Comparison of ENCODE assay signal across 13 cellular contexts in the genomic region with DNA sequence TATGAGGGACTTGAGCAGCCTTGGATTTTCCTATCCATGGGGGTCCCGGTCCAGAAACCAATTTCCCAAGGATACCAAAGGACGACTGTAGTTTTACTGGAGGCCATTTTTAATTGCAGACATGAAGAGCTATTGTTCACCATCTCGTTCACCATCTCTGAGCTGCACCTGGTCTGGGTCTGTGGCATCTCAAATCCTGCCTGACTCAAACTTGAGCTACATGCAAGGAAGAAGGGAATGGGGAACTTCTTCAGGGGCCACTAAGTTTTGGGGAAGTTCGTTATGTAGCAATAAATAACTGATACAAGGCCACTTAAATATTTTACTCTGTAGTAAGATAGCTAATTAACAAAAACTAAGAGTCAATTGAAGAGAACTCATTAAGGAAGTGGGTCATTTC. TPM values are rescaled to one million over a fixed set of nuclear protein-coding genes. Genes with fewer than 3 reads are reported as not detected.
A peak's percentile ranks its signal among the peaks of the same experiment; 100 is the strongest.
DNase-seq lines count a peak whose midpoint lies in the region; ATAC-seq and TF ChIP-seq lines count a peak whose summit lies in the region.
"Had no signal": no experiment of that assay in that cellular context is flagged by ENCODE, and none has a peak within 500 bp of the region (broad histone marks: within the 10 kb centered on the region; RNA-seq: fewer than 3 reads in every experiment).

No MANE protein-coding gene starts in this region.

- no peaks in the 10 kb centered on the region for H3K27me3 Mint-ChIP-seq in activated naive CD8-positive, alpha-beta T cell
- H3K27me3 Mint-ChIP-seq in activated naive CD8-positive, alpha-beta T cell treated with anti-CD3 and anti-CD28 coated beads, Interleukin-2, amount 50 U/mL, for 24 hours = no peaks in the 10 kb centered on the region
- peaks cover 41% of the 10 kb centered on the region for H3K27me3 Mint-ChIP-seq in brain
- H3K27me3 Mint-ChIP-seq in activated CD4-positive, alpha-beta memory T cell treated with anti-CD3 and anti-CD28 coated beads, Interleukin-2, amount 10 ng/mL, durations not matched to agents 7 days and 5 days = peaks cover 1% of the 10 kb centered on the region
- H3K27me3 Mint-ChIP-seq: activated T-cell treated with anti-CD3 and anti-CD28 coated beads, Interleukin-2, amount 50 U/mL, for 24 hours had no signal

- POLR2A ChIA-PET in activated CD4-positive, alpha-beta memory T cell treated with anti-CD3 and anti-CD28 coated beads, Interleukin-2, amount 10 ng/mL, durations not matched to agents 7 days and 5 days (lab: Charles Lee) = interaction anchor here (0.8 to 1.8 kb wide), 7 partner anchors 9 to 82 kb away, joined by 3 to 12 read pairs (median 7); a partner anchor contains a TSS

- no peaks in the 10 kb centered on the region for H3K27me3 ChIP-seq in right cardiac atrium (ENCODE audit: control insufficient read depth, insufficient read depth)
- H3K27me3 ChIP-seq: ascending aorta, upper lobe of left lung had no signal

- no peak for DNase-seq in activated naive CD8-positive, alpha-beta T cell treated with anti-CD3 and anti-CD28 coated beads, Interleukin-2, amount 50 U/mL, for 24 hours
- DNase-seq in NOMO-1 (lab: John Stamatoyannopoulos, UW; ENCODE audit: unreplicated experiment in 2 of 2) (peak; percentile 42 to 84), caudate nucleus (lab: John Stamatoyannopoulos, UW) (no peak), right cardiac atrium (no peak)
- no peak for DNase-seq in activated CD4-positive, alpha-beta memory T cell treated with anti-CD3 and anti-CD28 coated beads, Interleukin-2, amount 10 ng/mL, durations not matched to agents 7 days and 5 days
- DNase-seq: activated T-cell treated with anti-CD3 and anti-CD28 coated beads, Interleukin-2, amount 50 U/mL, for 24 hours; posterior cingulate gyrus; upper lobe of left lung had no signal

- H3K4me3 ChIP-seq in right cardiac atrium (ENCODE audit: low read length) = no peak overlapping the region
- H3K4me3 ChIP-seq: ascending aorta, SK-N-MC, upper lobe of left lung had no signal

- no peak overlapping the region for H3K27ac ChIP-seq in caudate nucleus (ENCODE audit: low read depth, low read length)
- H3K27ac ChIP-seq in right cardiac atrium (ENCODE audit: low read length) = no peak overlapping the region
- H3K27ac ChIP-seq: ascending aorta, SK-N-MC had no signal

- ATAC-seq in activated naive CD8-positive, alpha-beta T cell treated with anti-CD3 and anti-CD28 coated beads, Interleukin-2, amount 50 U/mL, for 24 hours = no peak
- ATAC-seq in right cardiac atrium = no peak
- no peak for ATAC-seq in HG02970 (IDR thresholded peaks at IDR 0.05; ENCODE audit: low FRiP score, unreplicated experiment)

- no peaks in the 10 kb centered on the region for H3K9me3 ChIP-seq in right cardiac atrium (ENCODE audit: control insufficient read depth, low read length)
- H3K9me3 ChIP-seq: ascending aorta, upper lobe of left lung had no signal

- peaks cover 34% of the 10 kb centered on the region for H3K4me1 Mint-ChIP-seq in activated naive CD8-positive, alpha-beta T cell (ENCODE audit: low read depth)
- peaks cover 23% of the 10 kb centered on the region for H3K4me1 Mint-ChIP-seq in activated naive CD8-positive, alpha-beta T cell treated with anti-CD3 and anti-CD28 coated beads, Interleukin-2, amount 50 U/mL, for 24 hours
- peaks cover 31% of the 10 kb centered on the region for H3K4me1 Mint-ChIP-seq in brain
- H3K4me1 Mint-ChIP-seq in activated CD4-positive, alpha-beta memory T cell treated with anti-CD3 and anti-CD28 coated beads, Interleukin-2, amount 10 ng/mL, durations not matched to agents 7 days and 5 days = peaks cover 19% of the 10 kb centered on the region

- CTCF ChIA-PET in activated CD4-positive, alpha-beta memory T cell treated with anti-CD3 and anti-CD28 coated beads, Interleukin-2, amount 10 ng/mL, durations not matched to agents 7 days and 5 days (lab: Charles Lee) = interaction anchor here (0.8 to 1.5 kb wide), 2 partner anchors 11 to 70 kb away, joined by 3 to 4 read pairs; no protein-coding TSS in a partner anchor

- peaks cover 3% of the 10 kb centered on the region for H3K4me1 ChIP-seq in right cardiac atrium (ENCODE audit: control insufficient read depth, insufficient read depth, low read length)

- no peak for TF ChIP-seq CTCF in brain (conservative IDR thresholded peaks at IDR 0.05)

- no peak overlapping the region for H3K27ac Mint-ChIP-seq in activated naive CD8-positive, alpha-beta T cell
- H3K27ac Mint-ChIP-seq in activated naive CD8-positive, alpha-beta T cell treated with anti-CD3 and anti-CD28 coated beads, Interleukin-2, amount 50 U/mL, for 24 hours = no peak overlapping the region
- H3K27ac Mint-ChIP-seq in brain = peak overlapping the region in 2 of 5 experiments; percentile 68 to 69
- no peak overlapping the region for H3K27ac Mint-ChIP-seq in activated CD4-positive, alpha-beta memory T cell treated with anti-CD3 and anti-CD28 coated beads, Interleukin-2, amount 10 ng/mL, durations not matched to agents 7 days and 5 days

- no peaks in the 10 kb centered on the region for H3K9me3 Mint-ChIP-seq in activated naive CD8-positive, alpha-beta T cell (ENCODE audit: low read depth)
- H3K9me3 Mint-ChIP-seq in activated naive CD8-positive, alpha-beta T cell treated with anti-CD3 and anti-CD28 coated beads, Interleukin-2, amount 50 U/mL, for 24 hours = no peaks in the 10 kb centered on the region
- H3K9me3 Mint-ChIP-seq in brain = peaks cover 0 to 6% (median 0%) of the 10 kb centered on the region in 5 experiments
- no peaks in the 10 kb centered on the region for H3K9me3 Mint-ChIP-seq in activated CD4-positive, alpha-beta memory T cell treated with anti-CD3 and anti-CD28 coated beads, Interleukin-2, amount 10 ng/mL, durations not matched to agents 7 days and 5 days
- H3K9me3 Mint-ChIP-seq: activated T-cell treated with anti-CD3 and anti-CD28 coated beads, Interleukin-2, amount 50 U/mL, for 24 hours had no signal

- no peaks in the 10 kb centered on the region for H3K36me3 Mint-ChIP-seq in activated naive CD8-positive, alpha-beta T cell
- H3K36me3 Mint-ChIP-seq in activated naive CD8-positive, alpha-beta T cell treated with anti-CD3 and anti-CD28 coated beads, Interleukin-2, amount 50 U/mL, for 24 hours (ENCODE audit: low read depth) = peaks cover 13% of the 10 kb centered on the region
- peaks cover 6% of the 10 kb centered on the region for H3K36me3 Mint-ChIP-seq in brain
- H3K36me3 Mint-ChIP-seq in activated CD4-positive, alpha-beta memory T cell treated with anti-CD3 and anti-CD28 coated beads, Interleukin-2, amount 10 ng/mL, durations not matched to agents 7 days and 5 days (ENCODE audit: low read depth) = peaks cover 24% of the 10 kb centered on the region

- intact Hi-C loops in right cardiac atrium (cut with DNase I) = loop anchor here in 1 of 4 donors (10.0 kb wide), 1 partner anchor 79 kb away; a partner anchor contains a TSS

- 69% methylated on average over 4 of the region's 4 CpGs for WGBS in right cardiac atrium

- H3K4me3 Mint-ChIP-seq in activated naive CD8-positive, alpha-beta T cell = peak overlapping the region; percentile 91
- H3K4me3 Mint-ChIP-seq in activated naive CD8-positive, alpha-beta T cell treated with anti-CD3 and anti-CD28 coated beads, Interleukin-2, amount 50 U/mL, for 24 hours = no peak overlapping the region
- peak overlapping the region; percentile 8 to 83 (median 61) for H3K4me3 Mint-ChIP-seq in brain
- no peak overlapping the region for H3K4me3 Mint-ChIP-seq in activated CD4-positive, alpha-beta memory T cell treated with anti-CD3 and anti-CD28 coated beads, Interleukin-2, amount 10 ng/mL, durations not matched to agents 7 days and 5 days

RNA-seq across cellular contexts. Expression of a gene that starts 2.1 kb away (rescaled TPM):
- 5.5 TPM for polyA plus RNA-seq in brain (ENCODE audit: insufficient read depth, low read depth, low replicate concordance)
- 100 to 1,000 TPM; 162 TPM for total RNA-seq in activated CD4-positive, alpha-beta memory T cell treated with anti-CD3 and anti-CD28 coated beads, Interleukin-2, amount 10 ng/mL, durations not matched to agents 7 days and 5 days
- 10 to 100 TPM; 26.3 to 31.4 (median 31.1) TPM for total RNA-seq in right cardiac atrium
- 7.1 TPM for polyA plus RNA-seq in right cardiac atrium

Comparison
In these comparisons a context has a peak if more than half of its experiments do, and no peak if none do; other contexts are left out.
1. H3K4me3 Mint-ChIP-seq: peak in activated naive CD8-positive, alpha-beta T cell (single experiment) and brain (5 of 5); none in activated naive CD8-positive, alpha-beta T cell treated with anti-CD3 and anti-CD28 coated beads, Interleukin-2, amount 50 U/mL, for 24 hours (single experiment) and activated CD4-positive, alpha-beta memory T cell treated with anti-CD3 and anti-CD28 coated beads, Interleukin-2, amount 10 ng/mL, durations not matched to agents 7 days and 5 days (single experiment).
2. DNase-seq: peak in NOMO-1 (2 of 2); none in activated naive CD8-positive, alpha-beta T cell treated with anti-CD3 and anti-CD28 coated beads, Interleukin-2, amount 50 U/mL, for 24 hours (single experiment), activated CD4-positive, alpha-beta memory T cell treated with anti-CD3 and anti-CD28 coated beads, Interleukin-2, amount 10 ng/mL, durations not matched to agents 7 days and 5 days (single experiment), caudate nucleus (0 of 61) and right cardiac atrium (0 of 3).
3. RNA of a gene that starts 2.1 kb away (total RNA-seq): 162 TPM in activated CD4-positive, alpha-beta memory T cell treated with anti-CD3 and anti-CD28 coated beads, Interleukin-2, amount 10 ng/mL, durations not matched to agents 7 days and 5 days; 26.3 to 31.4 TPM in right cardiac atrium; every median in the first group is over 4 times any median in the second.